19 cellular contexts compared by ENCODE assay signal in the genomic region with DNA sequence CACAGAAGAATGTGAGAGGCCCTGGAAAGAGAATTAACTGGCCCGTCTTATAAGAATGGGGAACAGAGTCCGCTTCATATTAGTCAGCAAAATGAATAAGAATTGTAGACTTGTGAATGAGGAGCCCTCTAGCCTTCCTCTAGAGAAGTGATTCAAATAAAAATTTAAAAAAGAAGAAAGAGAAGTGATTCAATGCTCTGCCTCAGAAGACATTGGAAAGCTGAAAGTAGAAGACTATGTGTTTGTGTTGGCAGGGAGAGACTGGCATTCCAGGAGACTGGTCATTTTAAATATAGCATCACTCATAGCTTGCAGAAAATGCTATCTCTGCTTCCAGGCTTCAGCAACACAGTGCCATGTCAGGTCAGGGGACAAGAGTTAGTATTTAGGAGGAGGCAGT.
DNase-seq lines count a peak whose midpoint lies in the region; ATAC-seq, FAIRE-seq and TF ChIP-seq lines count a peak whose summit lies in the region.
"Had no signal": no experiment of that assay in that cellular context is flagged by ENCODE, and none has a peak within 500 bp of the region (broad histone marks: within the 10 kb centered on the region; RNA-seq: fewer than 3 reads in every experiment).

No MANE protein-coding gene starts in this region.

- intact Hi-C loops in IMR-90 (cut with micrococcal nuclease) = no loop called here
- intact Hi-C loops in left ventricle myocardium inferior (cut with micrococcal nuclease) = no loop called here
- intact Hi-C loops in lower lobe of right lung (cut with DNase I) = no loop called here

- H2BK15ac ChIP-seq in IMR-90 (ENCODE audit: low read depth, low read length) = no peak overlapping the region

- H3K27me3 ChIP-seq in IMR-90 (ENCODE audit: control insufficient read depth, insufficient read depth, low read length) (no peaks in the 10 kb centered on the region), left ventricle myocardium inferior (ENCODE audit: low read depth) (no peaks in the 10 kb centered on the region), lower lobe of right lung (ENCODE audit: low read depth) (no peaks in the 10 kb centered on the region), small intestine (ENCODE audit: control insufficient read depth in 2 of 2, insufficient read depth in 2 of 2, low read length in 2 of 2) (no peaks in the 10 kb centered on the region)
- H3K27me3 ChIP-seq: foreskin keratinocyte, testis had no signal

- H3K9me3 ChIP-seq in IMR-90 (ENCODE audit: control insufficient read depth, insufficient read depth, low read length) (no peaks in the 10 kb centered on the region), left ventricle myocardium inferior (replicated peaks) (peaks cover 14% of the 10 kb centered on the region), lower lobe of right lung (no peaks in the 10 kb centered on the region), small intestine (ENCODE audit: control insufficient read depth, low read depth) (no peaks in the 10 kb centered on the region)
- H3K9me3 ChIP-seq: testis had no signal

- H3K9ac ChIP-seq in IMR-90 (ENCODE audit: low read depth, low read length) = no peak overlapping the region
- H3K9ac ChIP-seq: KMS-11 had no signal

- TF ChIP-seq POLR2A in IMR-90 (IDR thresholded peaks at IDR 0.05; ENCODE audit: low read depth, low read length) = no peak

- H3K4ac ChIP-seq in IMR-90 (ENCODE audit: low read depth, low read length) = no peak overlapping the region

- H2AK9ac ChIP-seq in IMR-90 (replicated peaks; ENCODE audit: low read depth, low read length, poor library complexity) = no peak overlapping the region

- H3K14ac ChIP-seq in IMR-90 (replicated peaks; ENCODE audit: low read depth, low read length) = no peak overlapping the region

- no peak overlapping the region for H3K23ac ChIP-seq in IMR-90 (ENCODE audit: low read depth, low read length)

- H3K27ac ChIP-seq in IMR-90 (ENCODE audit: insufficient read depth, low read length) (no peak overlapping the region), left ventricle myocardium inferior (replicated peaks) (peak overlapping the region; percentile 84), lower lobe of right lung (no peak overlapping the region), small intestine (ENCODE audit: low read depth in 1 of 2, low read length in 1 of 2) (no peak overlapping the region)
- H3K27ac ChIP-seq: foreskin keratinocyte, KMS-11, testis had no signal

- dilution Hi-C loops in IMR-90 (cut with HindIII; ENCODE audit: low sequenced_read_pairs, unreplicated experiment) = no loop called here

- no CpG with 5 or more reads among the region's 2 CpGs for WGBS in IMR-90 (ENCODE audit: extremely low coverage in 2 of 2, insufficient read length in 1 of 2), 2 experiments
- 67 to 72% (median 72%) methylated on average over 2 of the region's 2 CpGs for WGBS in small intestine, 3 donors

- no peak overlapping the region for H2BK20ac ChIP-seq in IMR-90 (ENCODE audit: low read depth, low read length)

- FAIRE-seq in small intestine (lab: Jason Lieb, UNC) = no peak

- no peaks in the 10 kb centered on the region for H3K79me1 ChIP-seq in IMR-90 (ENCODE audit: low read depth in 1 of 2, low read length in 2 of 2)

- no peak overlapping the region for H2BK120ac ChIP-seq in IMR-90 (ENCODE audit: low read depth, low read length)

- POLR2A ChIA-PET in IMR-90 (lab: Charles Lee; ENCODE audit: unreplicated experiment) = no interaction called here

- DNase-seq in AG08396 (ENCODE audit: low spot score) = peak; percentile 36
- peak; percentile 34 for DNase-seq in IMR-90
- peak; percentile 32 to 46 for DNase-seq in cardiac fibroblast (ENCODE audit: low read depth in 2 of 2)
- no peak for DNase-seq in left ventricle myocardium inferior
- no peak for DNase-seq in lower lobe of right lung
- no peak for DNase-seq in GM19240 (ENCODE audit: insufficient read length, low spot score)
- DNase-seq in small intestine = no peak
- DNase-seq: activated CD4-positive, alpha-beta T cell treated with anti-CD3 and anti-CD28 coated beads, Interleukin-2, amount 50 U/mL, for 48 hours; activated gamma-delta T cell; cerebellar nuclear complex; foreskin keratinocyte; NCI-H1105; NCI-H2081; NCI-H446 treated with DMSO at 0.1 percent for 48 hours; NK-92 treated with Interleukin-12 subunit alpha and Interleukin-12 subunit beta, amount 100 ng/mL, for 24 hours; T-cell; testis had no signal

- H3K18ac ChIP-seq in IMR-90 (ENCODE audit: low read depth, low read length) = no peak overlapping the region

- CTCF ChIA-PET in IMR-90 (lab: Yijun Ruan, JAX) = no interaction called here

- H3K9me1 ChIP-seq in IMR-90 (ENCODE audit: insufficient read depth, low read length) = no peaks in the 10 kb centered on the region; the same call in 1 of the 2 replicates

- H3K4me2 ChIP-seq in IMR-90 (ENCODE audit: low read depth, low read length) = no peak overlapping the region
- H3K4me2 ChIP-seq: KMS-11 had no signal

- H2AFZ ChIP-seq in IMR-90 (replicated peaks; ENCODE audit: low read length, poor library complexity) = no peak overlapping the region

- H2AK5ac ChIP-seq in IMR-90 (ENCODE audit: low read depth, low read length) = no peak overlapping the region

- no peaks in the 10 kb centered on the region for H3K4me1 ChIP-seq in IMR-90 (ENCODE audit: control insufficient read depth, insufficient read depth, low read length)
- peaks cover 22% of the 10 kb centered on the region for H3K4me1 ChIP-seq in left ventricle myocardium inferior
- H3K4me1 ChIP-seq in lower lobe of right lung = no peaks in the 10 kb centered on the region
- H3K4me1 ChIP-seq in small intestine (ENCODE audit: control insufficient read depth in 2 of 2, insufficient read depth in 1 of 2, low read depth in 1 of 2, low read length in 1 of 2) = no peaks in the 10 kb centered on the region
- H3K4me1 ChIP-seq: foreskin keratinocyte, testis had no signal

- H3K4me3 ChIP-seq in IMR-90 (ENCODE audit: insufficient read depth, low read depth, low read length) (no peak overlapping the region), cardiac fibroblast (replicated peaks in 1 of 2; ENCODE audit: low read depth in 2 of 2, low read length in 2 of 2) (no peak overlapping the region), left ventricle myocardium inferior (no peak overlapping the region), lower lobe of right lung (no peak overlapping the region), small intestine (ENCODE audit: low read depth in 1 of 2, low read length in 2 of 2) (no peak overlapping the region)
- H3K4me3 ChIP-seq: testis had no signal

- no peak for TF ChIP-seq RAD21 in IMR-90 (IDR thresholded peaks at IDR 0.05; ENCODE audit: low read length)

- no peak overlapping the region for H2BK5ac ChIP-seq in IMR-90 (ENCODE audit: low read depth, low read length, poor library complexity, severe bottlenecking)

- in situ Hi-C loops in IMR-90 (cut with MboI; ENCODE audit: low sequenced_read_pairs) = no loop called here

- TF ChIP-seq CTCF in IMR-90 (conservative IDR thresholded peaks at IDR 0.05; ENCODE audit: low read depth, low read length) = no peak
- no peak for TF ChIP-seq CTCF in cardiac fibroblast (IDR thresholded peaks at IDR 0.05; ENCODE audit: low read depth, low read length)
- no peak for TF ChIP-seq CTCF in left ventricle myocardium inferior (IDR thresholded peaks at IDR 0.05; ENCODE audit: borderline replicate concordance)
- no peak for TF ChIP-seq CTCF in lower lobe of right lung (IDR thresholded peaks at IDR 0.05)

- H4K20me1 ChIP-seq in IMR-90 (ENCODE audit: insufficient read depth, low read length) = no peaks in the 10 kb centered on the region

- no peaks in the 10 kb centered on the region for H3K36me3 ChIP-seq in IMR-90 (ENCODE audit: control insufficient read depth, insufficient read depth, low read length)
- no peaks in the 10 kb centered on the region for H3K36me3 ChIP-seq in left ventricle myocardium inferior
- H3K36me3 ChIP-seq in lower lobe of right lung = no peaks in the 10 kb centered on the region
- H3K36me3 ChIP-seq in small intestine (ENCODE audit: control insufficient read depth in 2 of 2, insufficient read depth in 2 of 2, low read length in 2 of 2) = no peaks in the 10 kb centered on the region

- no peak overlapping the region for H4K91ac ChIP-seq in IMR-90 (ENCODE audit: insufficient read depth, low read depth, low read length)

- H4K5ac ChIP-seq in IMR-90 (ENCODE audit: low read depth, low read length) = no peak overlapping the region

- ATAC-seq in IMR-90 (ENCODE audit: low read depth) (peak; percentile 35), lower lobe of right lung (no peak), GM21717 (IDR thresholded peaks at IDR 0.05; ENCODE audit: unreplicated experiment) (no peak)
- ATAC-seq: foreskin keratinocyte, T-cell had no signal

- H3K56ac ChIP-seq in IMR-90 (ENCODE audit: extremely low read depth, insufficient read depth, low read length) = no peak overlapping the region

- BruUV-seq in IMR-90 (replicated peaks; lab: Mats Ljungman, UMichigan) = no TSS peak

- no peak overlapping the region for H4K8ac ChIP-seq in IMR-90 (ENCODE audit: low read depth in 2 of 2, low read length in 2 of 2)

TF ChIP-seq in IMR-90, 13 proteins besides CTCF, POLR2A, EP300 and RAD21:
- TF ChIP-seq SMC3 (IDR thresholded peaks at IDR 0.05; ENCODE audit: low read depth, low read length) = peak; percentile 13; the same call in 1 of the 2 replicates
- no peak for TF ChIP-seq NFE2L2 (IDR thresholded peaks at IDR 0.05; ENCODE audit: low read depth, low read length)
- no peak for TF ChIP-seq MAZ (IDR thresholded peaks at IDR 0.05; ENCODE audit: borderline replicate concordance, low read depth, low read length)
- TF ChIP-seq MAFK (IDR thresholded peaks at IDR 0.05; ENCODE audit: low read depth, low read length) = no peak
- TF ChIP-seq FOS (IDR thresholded peaks at IDR 0.05; ENCODE audit: low read depth, low read length) = no peak
TF ChIP-seq in IMR-90: peak in this region for 1.

Comparison
In these comparisons a context has a peak if more than half of its experiments do, and no peak if none do; other contexts are left out.
1. DNase-seq: peak in AG08396 (single experiment), IMR-90 (single experiment) and cardiac fibroblast (2 of 2); none in left ventricle myocardium inferior (single experiment), lower lobe of right lung (single experiment), GM19240 (single experiment) and small intestine (single experiment).